In the genomic region with DNA sequence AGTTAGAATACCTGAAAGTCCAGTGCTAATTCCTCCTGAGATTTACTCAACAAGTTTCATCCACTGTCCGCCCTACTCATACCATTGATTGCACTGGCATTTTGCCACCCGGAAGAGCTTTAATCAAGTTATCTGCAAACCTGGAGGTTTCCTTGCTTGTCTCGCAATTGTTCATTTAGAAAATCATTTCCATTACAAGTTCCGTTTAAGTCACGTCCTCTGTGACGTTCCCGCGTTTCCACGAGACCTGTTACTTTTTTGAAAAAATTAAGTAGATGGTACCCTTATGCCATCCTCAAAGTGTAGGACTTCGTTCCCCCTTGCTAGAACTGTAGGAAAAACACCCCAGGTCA, we compare ENCODE assay signal across 8 cellular contexts. TPM values are rescaled to one million over a fixed set of nuclear protein-coding genes. Genes with fewer than 3 reads are reported as not detected.
DNase-seq lines count a peak whose midpoint lies in the region; ATAC-seq and TF ChIP-seq lines count a peak whose summit lies in the region.

No MANE protein-coding gene starts in this region.

- peaks cover 41% of the 10 kb centered on the region for H3K4me1 Mint-ChIP-seq in activated T-helper 1 cell treated with anti-CD3 and anti-CD28 coated beads, Interleukin-12 subunit alpha, Interleukin-12 subunit beta, Interleukin-2, Interleukin-4 antibody, amounts not matched to agents 30 ng/mL and 10 ng/mL and 1 ng/mL, durations not matched to agents 14 hours and 24 hours and 36 hours (ENCODE audit: low read depth)

- 0 to 1% methylated on average over 10 of the region's 10 CpGs for WGBS in gastroesophageal sphincter (ENCODE audit: low coverage in 1 of 2), 2 donors

- H3K27ac ChIP-seq in gastroesophageal sphincter (peak overlapping the region; percentile 64 to 98 (median 94)), rectal smooth muscle tissue (ENCODE audit: low read depth, low read length) (peak overlapping the region; percentile 80)

- H3K27me3 Mint-ChIP-seq in activated T-helper 1 cell treated with anti-CD3 and anti-CD28 coated beads, Interleukin-12 subunit alpha, Interleukin-12 subunit beta, Interleukin-2, Interleukin-4 antibody, amounts not matched to agents 30 ng/mL and 10 ng/mL and 1 ng/mL, durations not matched to agents 14 hours and 24 hours and 36 hours (ENCODE audit: insufficient read depth) = no peaks in the 10 kb centered on the region

- H3K4me3 ChIP-seq in gastroesophageal sphincter = peak overlapping the region; percentile 70 to 77
- H3K4me3 ChIP-seq in rectal smooth muscle tissue (ENCODE audit: low read length) = peak overlapping the region; percentile 62

- peak overlapping the region; percentile 90 for H3K27ac Mint-ChIP-seq in activated T-helper 1 cell treated with anti-CD3 and anti-CD28 coated beads, Interleukin-12 subunit alpha, Interleukin-12 subunit beta, Interleukin-2, Interleukin-4 antibody, amounts not matched to agents 30 ng/mL and 10 ng/mL and 1 ng/mL, durations not matched to agents 14 hours and 24 hours and 36 hours

- DNase-seq in DMS79 treated with DMSO at 0.1 percent for 48 hours (lab: John Stamatoyannopoulos, UW) (peak; percentile 64), NCI-H2029 treated with DMSO at 0.1 percent for 48 hours (lab: John Stamatoyannopoulos, UW) (peak; percentile 55)
- DNase-seq in activated T-helper 1 cell treated with anti-CD3 and anti-CD28 coated beads, Interleukin-12 subunit alpha, Interleukin-12 subunit beta, Interleukin-2, Interleukin-4 antibody, amounts not matched to agents 30 ng/mL and 10 ng/mL and 1 ng/mL, durations not matched to agents 14 hours and 24 hours and 36 hours (ENCODE audit: low spot score) = peak; percentile 9

- no peaks in the 10 kb centered on the region for H3K9me3 ChIP-seq in gastroesophageal sphincter

- peaks cover 5 to 35% (median 18%) of the 10 kb centered on the region in 3 donors for H3K4me1 ChIP-seq in gastroesophageal sphincter
- H3K4me1 ChIP-seq in rectal smooth muscle tissue (ENCODE audit: control insufficient read depth, insufficient read depth, low read length) = peaks cover 12% of the 10 kb centered on the region

- TF ChIP-seq EP300 in gastroesophageal sphincter (IDR thresholded peaks at IDR 0.05) = no peak

- no peak for TF ChIP-seq POLR2A in gastroesophageal sphincter (IDR thresholded peaks at IDR 0.05)

- TF ChIP-seq CTCF in gastroesophageal sphincter (IDR thresholded peaks at IDR 0.05) = no peak

- intact Hi-C loops in activated T-helper 1 cell treated with anti-CD3 and anti-CD28 coated beads, Interleukin-12 subunit alpha, Interleukin-12 subunit beta, Interleukin-2, Interleukin-4 antibody, amounts not matched to agents 30 ng/mL and 10 ng/mL and 1 ng/mL, durations not matched to agents 14 hours and 24 hours and 36 hours (cut with micrococcal nuclease) = loop anchor here (1.0 to 10.0 kb wide), 12 partner anchors 11 to 866 kb away; a partner anchor contains a TSS

- H3K36me3 ChIP-seq in gastroesophageal sphincter (no peaks in the 10 kb centered on the region), rectal smooth muscle tissue (ENCODE audit: control insufficient read depth, insufficient read depth, low read length) (no peaks in the 10 kb centered on the region)

- H3K9me3 Mint-ChIP-seq in activated T-helper 1 cell treated with anti-CD3 and anti-CD28 coated beads, Interleukin-12 subunit alpha, Interleukin-12 subunit beta, Interleukin-2, Interleukin-4 antibody, amounts not matched to agents 30 ng/mL and 10 ng/mL and 1 ng/mL, durations not matched to agents 14 hours and 24 hours and 36 hours = no peaks in the 10 kb centered on the region

- ATAC-seq in gastroesophageal sphincter = no peak
- ATAC-seq in GM19463 (IDR thresholded peaks at IDR 0.05; ENCODE audit: unreplicated experiment) = no peak
- ATAC-seq in HG03469 (IDR thresholded peaks at IDR 0.05; ENCODE audit: unreplicated experiment) = no peak
- ATAC-seq in HG02981 (IDR thresholded peaks at IDR 0.05; ENCODE audit: unreplicated experiment) = no peak

- peak overlapping the region; percentile 87 for H3K4me3 Mint-ChIP-seq in activated T-helper 1 cell treated with anti-CD3 and anti-CD28 coated beads, Interleukin-12 subunit alpha, Interleukin-12 subunit beta, Interleukin-2, Interleukin-4 antibody, amounts not matched to agents 30 ng/mL and 10 ng/mL and 1 ng/mL, durations not matched to agents 14 hours and 24 hours and 36 hours

- peak overlapping the region; percentile 3 for H3K9ac ChIP-seq in rectal smooth muscle tissue (ENCODE audit: low read length)

- no peaks in the 10 kb centered on the region for H3K27me3 ChIP-seq in gastroesophageal sphincter
- H3K27me3 ChIP-seq in rectal smooth muscle tissue (ENCODE audit: control insufficient read depth, insufficient read depth, low read length) = no peaks in the 10 kb centered on the region

- peaks cover 2% of the 10 kb centered on the region for H3K36me3 Mint-ChIP-seq in activated T-helper 1 cell treated with anti-CD3 and anti-CD28 coated beads, Interleukin-12 subunit alpha, Interleukin-12 subunit beta, Interleukin-2, Interleukin-4 antibody, amounts not matched to agents 30 ng/mL and 10 ng/mL and 1 ng/mL, durations not matched to agents 14 hours and 24 hours and 36 hours (ENCODE audit: low read depth)

RNA-seq across cellular contexts. Expression of a gene that starts 0.8 kb away (rescaled TPM):
- 70.3 and 80.0 TPM in 2 replicates for total RNA-seq in activated T-helper 1 cell treated with anti-CD3 and anti-CD28 coated beads, Interleukin-12 subunit alpha, Interleukin-12 subunit beta, Interleukin-2, Interleukin-4 antibody, amounts not matched to agents 30 ng/mL and 10 ng/mL and 1 ng/mL, durations not matched to agents 14 hours and 24 hours and 36 hours
- 10 to 100 TPM; 43.2 to 92.5 (median 62.1) TPM for total RNA-seq in gastroesophageal sphincter

RNA-seq across cellular contexts. Expression of a gene that starts 50.0 kb away (rescaled TPM):
- 120 and 122 TPM in 2 replicates for total RNA-seq in activated T-helper 1 cell treated with anti-CD3 and anti-CD28 coated beads, Interleukin-12 subunit alpha, Interleukin-12 subunit beta, Interleukin-2, Interleukin-4 antibody, amounts not matched to agents 30 ng/mL and 10 ng/mL and 1 ng/mL, durations not matched to agents 14 hours and 24 hours and 36 hours
- 100 to 1,000 TPM in 3 of 4 donors, 10 to 100 TPM in 1; 97.3 to 134 (median 116) TPM for total RNA-seq in gastroesophageal sphincter

Comparison
In these comparisons a context has a peak if more than half of its experiments do, and no peak if none do; other contexts are left out.
1. DNase-seq: peak in every context shown above with its lines; median percentile 64 in DMS79 treated with DMSO at 0.1 percent for 48 hours; 55 in NCI-H2029 treated with DMSO at 0.1 percent for 48 hours; 9 in activated T-helper 1 cell treated with anti-CD3 and anti-CD28 coated beads, Interleukin-12 subunit alpha, Interleukin-12 subunit beta, Interleukin-2, Interleukin-4 antibody, amounts not matched to agents 30 ng/mL and 10 ng/mL and 1 ng/mL, durations not matched to agents 14 hours and 24 hours and 36 hours.